Comparison of ENCODE assay signal across 19 cellular contexts in the genomic region with DNA sequence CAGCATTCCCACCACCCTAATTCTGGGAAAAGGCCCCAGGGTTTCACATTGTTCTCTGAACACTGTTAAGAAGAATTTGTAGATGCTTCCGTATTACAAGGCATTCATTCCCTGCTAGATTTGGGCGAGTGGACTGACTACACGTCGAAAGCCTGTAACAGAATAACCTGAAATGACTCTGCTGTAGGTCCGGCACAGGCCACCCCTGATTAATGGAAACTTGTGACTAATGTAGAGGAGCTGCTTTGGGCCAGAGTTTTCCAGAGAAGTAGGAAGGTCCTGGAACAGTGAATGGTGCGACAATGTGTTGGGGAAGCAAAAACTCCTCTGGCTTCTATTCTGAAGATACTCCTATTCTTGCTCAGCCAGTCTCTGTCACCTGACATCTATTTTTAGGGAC.
DNase-seq lines count a peak whose midpoint lies in the region; ATAC-seq and TF ChIP-seq lines count a peak whose summit lies in the region.
"Had no signal": no experiment of that assay in that cellular context is flagged by ENCODE, and none has a peak within 500 bp of the region (broad histone marks: within the 10 kb centered on the region; RNA-seq: fewer than 3 reads in every experiment).

No MANE protein-coding gene starts in this region.

- H4K20me1 ChIP-seq in DOHH2 (ENCODE audit: control insufficient read depth, insufficient read depth, low read depth, low read length) = no peaks in the 10 kb centered on the region
- H4K20me1 ChIP-seq in IMR-90 (ENCODE audit: insufficient read depth, low read length) = peaks cover 16% of the 10 kb centered on the region

- no peak for TF ChIP-seq POLR2A in IMR-90 (IDR thresholded peaks at IDR 0.05; ENCODE audit: low read depth, low read length)

- H2BK20ac ChIP-seq in IMR-90 (ENCODE audit: low read depth, low read length) = no peak overlapping the region; the same call in 1 of the 2 replicates

- peak overlapping the region; percentile 1; the same call in 1 of the 2 replicates for H3K14ac ChIP-seq in IMR-90 (replicated peaks; ENCODE audit: low read depth, low read length)

- H3K4me1 ChIP-seq in DOHH2 (ENCODE audit: control insufficient read depth, low read length) = peaks cover 68% of the 10 kb centered on the region
- peaks cover 22% of the 10 kb centered on the region for H3K4me1 ChIP-seq in IMR-90 (ENCODE audit: control insufficient read depth, insufficient read depth, low read length)

- H3K9me2 ChIP-seq in DOHH2 (replicated peaks; ENCODE audit: control insufficient read depth, low read length) = no peaks in the 10 kb centered on the region

- 0 out of 2 replicates have a peak overlapping the region, but pooled peaks have one; percentile 6 for H3K27ac ChIP-seq in DOHH2 (ENCODE audit: low read depth, low read length)
- no peak overlapping the region for H3K27ac ChIP-seq in IMR-90 (ENCODE audit: insufficient read depth, low read length)

- H2BK5ac ChIP-seq in IMR-90 (ENCODE audit: low read depth, low read length, poor library complexity, severe bottlenecking) = peak overlapping the region; percentile 37

- CTCF ChIA-PET in IMR-90 (lab: Yijun Ruan, JAX) = no interaction called here

- peaks cover 6% of the 10 kb centered on the region for H3K9me1 ChIP-seq in IMR-90 (ENCODE audit: insufficient read depth, low read length)

- H4K8ac ChIP-seq in IMR-90 (ENCODE audit: low read depth in 2 of 2, low read length in 2 of 2) = 0 out of 4 replicates have a peak overlapping the region, but pooled peaks of 1 of the 2 experiments have one; percentile 13

- no peak overlapping the region for H2BK120ac ChIP-seq in IMR-90 (ENCODE audit: low read depth, low read length)

- WGBS in IMR-90 (ENCODE audit: extremely low coverage in 2 of 2, insufficient read length in 1 of 2), 2 experiments = no CpG with 5 or more reads among the region's 6 CpGs

- peaks cover 10% of the 10 kb centered on the region; the same call in 1 of the 2 replicates for H3F3A ChIP-seq in DOHH2 (ENCODE audit: control insufficient read depth, insufficient read depth)

- no peak for ATAC-seq in IMR-90 (ENCODE audit: low read depth)
- peak; percentile 7 to 28 for ATAC-seq in left cardiac atrium
- no peak for ATAC-seq in GM18520 (IDR thresholded peaks at IDR 0.05; ENCODE audit: unreplicated experiment)

- peaks cover 33 to 67% of the 10 kb centered on the region in 2 experiments for H3K79me1 ChIP-seq in IMR-90 (ENCODE audit: low read depth in 1 of 2, low read length in 2 of 2)

- H3K9me3 ChIP-seq in DOHH2 (ENCODE audit: control insufficient read depth, insufficient read depth, low read length) = no peaks in the 10 kb centered on the region
- H3K9me3 ChIP-seq in IMR-90 (ENCODE audit: control insufficient read depth, insufficient read depth, low read length) = no peaks in the 10 kb centered on the region

- in situ Hi-C loops in IMR-90 (cut with MboI; ENCODE audit: low sequenced_read_pairs) = no loop called here

- H4K5ac ChIP-seq in IMR-90 (ENCODE audit: low read depth, low read length) = no peak overlapping the region

- dilution Hi-C loops in IMR-90 (cut with HindIII; ENCODE audit: low sequenced_read_pairs, unreplicated experiment) = no loop called here

- TF ChIP-seq CTCF in DOHH2 (IDR thresholded peaks at IDR 0.05; ENCODE audit: low read depth, low read length, poor library complexity, severe bottlenecking) (no peak), IMR-90 (conservative IDR thresholded peaks at IDR 0.05; ENCODE audit: low read depth, low read length) (no peak)

- peak overlapping the region; percentile 68; the same call in 1 of the 2 replicates for H2AK5ac ChIP-seq in IMR-90 (ENCODE audit: low read depth, low read length)

- intact Hi-C loops in IMR-90 (cut with micrococcal nuclease) (no loop called here), left cardiac atrium (cut with DNase I) (no loop called here)

- peak overlapping the region; percentile 13; the same call in 1 of the 2 replicates for H3K23ac ChIP-seq in IMR-90 (ENCODE audit: low read depth, low read length)

- 0 out of 3 replicates have a peak overlapping the region, but pooled peaks have one; percentile 15 for H2BK15ac ChIP-seq in IMR-90 (ENCODE audit: low read depth, low read length)

- no peak overlapping the region for H3K4me3 ChIP-seq in DOHH2 (ENCODE audit: low read length)
- H3K4me3 ChIP-seq in IMR-90 (ENCODE audit: insufficient read depth, low read depth, low read length) = no peak overlapping the region
- H3K4me3 ChIP-seq: dorsolateral prefrontal cortex had no signal

- H3K4ac ChIP-seq in IMR-90 (ENCODE audit: low read depth, low read length) = peak overlapping the region; percentile 6; the same call in 1 of the 2 replicates

- no peak overlapping the region for H3K18ac ChIP-seq in IMR-90 (ENCODE audit: low read depth, low read length)

- H3K27me3 ChIP-seq in DOHH2 (ENCODE audit: control insufficient read depth, low read length) (no peaks in the 10 kb centered on the region), IMR-90 (ENCODE audit: control insufficient read depth, insufficient read depth, low read length) (no peaks in the 10 kb centered on the region)
- H3K27me3 ChIP-seq: dorsolateral prefrontal cortex had no signal

- H3K79me2 ChIP-seq in DOHH2 (ENCODE audit: control insufficient read depth, low read length) = peaks cover 99% of the 10 kb centered on the region

- DNase-seq in IMR-90 = no peak
- no peak for DNase-seq in left cardiac atrium
- peak; percentile 58 for DNase-seq in renal cortical epithelial cell (ENCODE audit: low read depth)
- DNase-seq in stimulated activated CD4-positive, alpha-beta T cell treated with anti-CD3 and anti-CD28 coated beads, Interleukin-4, amount 100 ng/mL, for 1 hour = no peak
- DNase-seq in SKM-1 (lab: John Stamatoyannopoulos, UW; ENCODE audit: unreplicated experiment) = no peak
- DNase-seq: activated naive CD4-positive, alpha-beta T cell treated with anti-CD3 and anti-CD28 coated beads, Interleukin-2, amount 10 ng/mL, durations not matched to agents 7 days and 5 days; activated T-cell treated with anti-CD3 and anti-CD28 coated beads, Interleukin-2, amount 50 U/mL, for 48 hours; dorsolateral prefrontal cortex; foreskin fibroblast; GDM1; hypothalamus; NCI-H1092; NCI-H2029; NCI-H2227 treated with DMSO at 0.1 percent for 48 hours; NCI-H748 treated with DMSO at 0.1 percent for 48 hours; nucleus accumbens; T-helper 1 cell had no signal

- no peak overlapping the region for H2AFZ ChIP-seq in IMR-90 (replicated peaks; ENCODE audit: low read length, poor library complexity)

- H3K4me2 ChIP-seq in DOHH2 (ENCODE audit: low read length) (peak overlapping the region; percentile 20), IMR-90 (ENCODE audit: low read depth, low read length) (no peak overlapping the region)

- H3K56ac ChIP-seq in IMR-90 (ENCODE audit: extremely low read depth, insufficient read depth, low read length) = no peak overlapping the region

- no peak for TF ChIP-seq RAD21 in IMR-90 (IDR thresholded peaks at IDR 0.05; ENCODE audit: low read length)

- H3K36me3 ChIP-seq in DOHH2 (ENCODE audit: control insufficient read depth, low read length) (peaks cover 39% of the 10 kb centered on the region), IMR-90 (ENCODE audit: control insufficient read depth, insufficient read depth, low read length) (peaks cover 5% of the 10 kb centered on the region)

- POLR2A ChIA-PET in IMR-90 (lab: Charles Lee; ENCODE audit: unreplicated experiment) = no interaction called here

- no peak overlapping the region for H3K9ac ChIP-seq in IMR-90 (ENCODE audit: low read depth, low read length)

- no peak overlapping the region for H2AK9ac ChIP-seq in IMR-90 (replicated peaks; ENCODE audit: low read depth, low read length, poor library complexity)

- no peak overlapping the region for H4K91ac ChIP-seq in IMR-90 (ENCODE audit: insufficient read depth, low read depth, low read length)

- BruUV-seq in IMR-90 (replicated peaks; lab: Mats Ljungman, UMichigan) = no TSS peak

TF ChIP-seq in IMR-90, 13 proteins besides CTCF, POLR2A, EP300 and RAD21:
- TF ChIP-seq MAZ (IDR thresholded peaks at IDR 0.05; ENCODE audit: borderline replicate concordance, low read depth, low read length) = no peak
- no peak for TF ChIP-seq MAFK (IDR thresholded peaks at IDR 0.05; ENCODE audit: low read depth, low read length)
- TF ChIP-seq, protein P1, sequence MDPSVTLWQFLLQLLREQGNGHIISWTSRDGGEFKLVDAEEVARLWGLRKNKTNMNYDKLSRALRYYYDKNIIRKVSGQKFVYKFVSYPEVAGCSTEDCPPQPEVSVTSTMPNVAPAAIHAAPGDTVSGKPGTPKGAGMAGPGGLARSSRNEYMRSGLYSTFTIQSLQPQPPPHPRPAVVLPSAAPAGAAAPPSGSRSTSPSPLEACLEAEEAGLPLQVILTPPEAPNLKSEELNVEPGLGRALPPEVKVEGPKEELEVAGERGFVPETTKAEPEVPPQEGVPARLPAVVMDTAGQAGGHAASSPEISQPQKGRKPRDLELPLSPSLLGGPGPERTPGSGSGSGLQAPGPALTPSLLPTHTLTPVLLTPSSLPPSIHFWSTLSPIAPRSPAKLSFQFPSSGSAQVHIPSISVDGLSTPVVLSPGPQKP (IDR thresholded peaks at IDR 0.05; ENCODE audit: borderline replicate concordance, low read depth, low read length) = no peak
- TF ChIP-seq CHD1 (IDR thresholded peaks at IDR 0.05; ENCODE audit: low read depth, low read length) = no peak
- no peak for TF ChIP-seq MXI1 (IDR thresholded peaks at IDR 0.05; ENCODE audit: borderline replicate concordance, low read depth, low read length)
- TF ChIP-seq RFX5 (IDR thresholded peaks at IDR 0.05; ENCODE audit: low read depth, low read length) = no peak
- no peak for TF ChIP-seq NFE2L2 (IDR thresholded peaks at IDR 0.05; ENCODE audit: low read depth, low read length)
- TF ChIP-seq SMC3 (IDR thresholded peaks at IDR 0.05; ENCODE audit: low read depth, low read length) = no peak
- no peak for TF ChIP-seq BHLHE40 (IDR thresholded peaks at IDR 0.05; ENCODE audit: low read depth, low read length)
- no peak for TF ChIP-seq CEBPB (IDR thresholded peaks at IDR 0.05; ENCODE audit: low read depth, low read length)
- no peak for TF ChIP-seq FOS (IDR thresholded peaks at IDR 0.05; ENCODE audit: low read depth, low read length)
- TF ChIP-seq RCOR1 (IDR thresholded peaks at IDR 0.05; ENCODE audit: insufficient replicate concordance, low read length) = no peak
- TF ChIP-seq, protein P2, sequence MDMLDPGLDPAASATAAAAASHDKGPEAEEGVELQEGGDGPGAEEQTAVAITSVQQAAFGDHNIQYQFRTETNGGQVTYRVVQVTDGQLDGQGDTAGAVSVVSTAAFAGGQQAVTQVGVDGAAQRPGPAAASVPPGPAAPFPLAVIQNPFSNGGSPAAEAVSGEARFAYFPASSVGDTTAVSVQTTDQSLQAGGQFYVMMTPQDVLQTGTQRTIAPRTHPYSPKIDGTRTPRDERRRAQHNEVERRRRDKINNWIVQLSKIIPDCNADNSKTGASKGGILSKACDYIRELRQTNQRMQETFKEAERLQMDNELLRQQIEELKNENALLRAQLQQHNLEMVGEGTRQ (IDR thresholded peaks at IDR 0.05; ENCODE audit: low read depth, low read length) = no peak
TF ChIP-seq in IMR-90: peak in this region for 0.

Comparison
In these comparisons a context has a peak if more than half of its experiments do, and no peak if none do; other contexts are left out.
1. ATAC-seq: peak in left cardiac atrium (2 of 2); none in IMR-90 (single experiment) and GM18520 (single experiment).